15 cellular contexts compared by ENCODE assay signal in genomic region chr7:80640841-80641240, GRCh38. TPM values are rescaled to one million over a fixed set of nuclear protein-coding genes. Genes with fewer than 3 reads are reported as not detected.
DNase-seq lines count a peak whose midpoint lies in the region; ATAC-seq and TF ChIP-seq lines count a peak whose summit lies in the region.
"Had no signal": no experiment of that assay in that cellular context is flagged by ENCODE, and none has a peak within 500 bp of the region (broad histone marks: within the 10 kb centered on the region; RNA-seq: fewer than 3 reads in every experiment).

No MANE protein-coding gene starts in this region.

- TF ChIP-seq CTCF in esophagus muscularis mucosa (IDR thresholded peaks at IDR 0.05) (no peak), mucosa of descending colon (IDR thresholded peaks at IDR 0.05) (no peak), progenitor cell of endocrine pancreas (IDR thresholded peaks at IDR 0.05; ENCODE audit: unreplicated experiment) (no peak)

- TF ChIP-seq POLR2A in esophagus muscularis mucosa (IDR thresholded peaks at IDR 0.05; ENCODE audit: low read depth): no peak
- no peak for TF ChIP-seq POLR2A in GM18505 (IDR thresholded peaks at IDR 0.05; ENCODE audit: borderline replicate concordance, extremely low read depth, insufficient read depth, insufficient read length)

- no peak overlapping the region for H3K4me2 ChIP-seq in trophoblast cell (ENCODE audit: low read length)

- no peak overlapping the region for H4K91ac ChIP-seq in trophoblast cell (ENCODE audit: low read depth, low read length)

- no peaks in the 10 kb centered on the region for H3K27me3 Mint-ChIP-seq in progenitor cell of endocrine pancreas
- H3K27me3 Mint-ChIP-seq: activated naive CD8-positive, alpha-beta T cell had no signal

- peaks cover 0 to 15% (median 0%) of the 10 kb centered on the region in 4 donors for H3K36me3 ChIP-seq in esophagus muscularis mucosa
- no peaks in the 10 kb centered on the region for H3K36me3 ChIP-seq in trophoblast cell (ENCODE audit: control insufficient read depth in 1 of 2, insufficient read depth in 2 of 2, low read length in 2 of 2)
- H3K36me3 ChIP-seq in mucosa of descending colon (ENCODE audit: low read depth): no peaks in the 10 kb centered on the region
- H3K36me3 ChIP-seq: suprapubic skin had no signal

- TF ChIP-seq EP300 in esophagus muscularis mucosa (IDR thresholded peaks at IDR 0.05): no peak

- no peak for ATAC-seq in mucosa of descending colon
- no peak for ATAC-seq in GM18505 (IDR thresholded peaks at IDR 0.05; ENCODE audit: unreplicated experiment)

- DNase-seq in ELR (ENCODE audit: low read depth): peak; percentile 65
- peak; percentile 73 for DNase-seq in OCI-M1 (lab: John Stamatoyannopoulos, UW)
- DNase-seq in esophagus muscularis mucosa (ENCODE audit: extremely low spot score): no peak
- DNase-seq in trophoblast cell: peak; percentile 35 to 71
- DNase-seq in mucosa of descending colon: no peak
- DNase-seq in progenitor cell of endocrine pancreas (ENCODE audit: low spot score, unreplicated experiment): no peak
- no peak for DNase-seq in activated CD4-positive, alpha-beta T cell treated with anti-CD3 and anti-CD28 coated beads for 4 hours
- DNase-seq: Calu3, hypothalamus, KG1, NCI-H2107 had no signal

- H3K9me3 Mint-ChIP-seq in progenitor cell of endocrine pancreas (ENCODE audit: low read depth): peaks cover 5% of the 10 kb centered on the region

- no peaks in the 10 kb centered on the region for H3K79me1 ChIP-seq in trophoblast cell (ENCODE audit: low read length)

- no peak overlapping the region for H2BK5ac ChIP-seq in trophoblast cell (ENCODE audit: low read depth, low read length, poor library complexity)

- no peak overlapping the region for H4K8ac ChIP-seq in trophoblast cell (ENCODE audit: low read depth, low read length)

- no peak overlapping the region for H2BK12ac ChIP-seq in trophoblast cell (ENCODE audit: low read length)

- WGBS in esophagus muscularis mucosa: 67% methylated on average over 1 of the region's 1 CpG
- WGBS in trophoblast cell (ENCODE audit: extremely low coverage, insufficient coverage, insufficient read length): no CpG with 5 or more reads among the region's 1 CpG

- H3K14ac ChIP-seq in trophoblast cell (ENCODE audit: low read length): no peak overlapping the region

- H3K9me3 ChIP-seq in esophagus muscularis mucosa (no peaks in the 10 kb centered on the region), trophoblast cell (ENCODE audit: insufficient read depth, low read depth, low read length) (no peaks in the 10 kb centered on the region), mucosa of descending colon (no peaks in the 10 kb centered on the region)
- H3K9me3 ChIP-seq: suprapubic skin had no signal

- H3K27me3 ChIP-seq in esophagus muscularis mucosa (no peaks in the 10 kb centered on the region), trophoblast cell (ENCODE audit: insufficient read depth, low read length) (no peaks in the 10 kb centered on the region)
- H3K27me3 ChIP-seq: suprapubic skin had no signal

- H3K4me3 Mint-ChIP-seq in progenitor cell of endocrine pancreas (ENCODE audit: low read depth): no peak overlapping the region
- H3K4me3 Mint-ChIP-seq: activated naive CD8-positive, alpha-beta T cell had no signal

- H2AK5ac ChIP-seq in trophoblast cell (ENCODE audit: low read length): no peak overlapping the region

- H3K4me1 Mint-ChIP-seq in progenitor cell of endocrine pancreas (ENCODE audit: low read depth): peaks cover 1% of the 10 kb centered on the region

- no peak overlapping the region for H2AFZ ChIP-seq in trophoblast cell (ENCODE audit: insufficient read depth, low read length, poor library complexity)

- intact Hi-C loops in esophagus muscularis mucosa (cut with DNase I) (no loop called here), mucosa of descending colon (cut with DNase I, micrococcal nuclease) (no loop called here)

- no peaks in the 10 kb centered on the region for H3K79me2 ChIP-seq in trophoblast cell (ENCODE audit: control insufficient read depth, insufficient read depth, low read length, poor library complexity)

- H3K4ac ChIP-seq in trophoblast cell (ENCODE audit: low read depth, low read length): no peak overlapping the region

- H3K36me3 Mint-ChIP-seq in progenitor cell of endocrine pancreas (ENCODE audit: insufficient read depth): no peaks in the 10 kb centered on the region
- H3K36me3 Mint-ChIP-seq: activated naive CD8-positive, alpha-beta T cell had no signal

- no peak overlapping the region for H4K12ac ChIP-seq in trophoblast cell (ENCODE audit: low read depth, low read length)

- no peak overlapping the region for H3K23ac ChIP-seq in trophoblast cell (ENCODE audit: low read length)

- H3K4me3 ChIP-seq in esophagus muscularis mucosa: peak overlapping the region; percentile 2 to 41 (median 8)
- H3K4me3 ChIP-seq in trophoblast cell (ENCODE audit: low read depth, low read length): no peak overlapping the region
- H3K4me3 ChIP-seq in mucosa of descending colon: no peak overlapping the region
- H3K4me3 ChIP-seq: suprapubic skin had no signal

- H3K4me1 ChIP-seq in esophagus muscularis mucosa (peaks cover 0 to 6% (median 3%) of the 10 kb centered on the region in 4 donors), trophoblast cell (ENCODE audit: control insufficient read depth in 1 of 2, insufficient read depth in 2 of 2, low read length in 2 of 2) (no peaks in the 10 kb centered on the region), mucosa of descending colon (ENCODE audit: low read depth) (no peaks in the 10 kb centered on the region)

- H3K9ac ChIP-seq in trophoblast cell (ENCODE audit: low read length): no peak overlapping the region

- no peak overlapping the region for H3K18ac ChIP-seq in trophoblast cell (ENCODE audit: low read length)

- H3K27ac Mint-ChIP-seq in progenitor cell of endocrine pancreas: no peak overlapping the region
- H3K27ac Mint-ChIP-seq: activated naive CD8-positive, alpha-beta T cell had no signal

- H3K27ac ChIP-seq in esophagus muscularis mucosa (replicated peaks in 1 of 4) (no peak overlapping the region), trophoblast cell (ENCODE audit: low read depth, low read length) (no peak overlapping the region)
- H3K27ac ChIP-seq: suprapubic skin had no signal

- H2BK120ac ChIP-seq in trophoblast cell (ENCODE audit: insufficient read depth, low read length, poor library complexity): no peak overlapping the region

RNA-seq across cellular contexts. Expression of gene CD36, which starts 2.4 kb away (rescaled TPM):
- total RNA-seq in esophagus muscularis mucosa (100 to 1,000 TPM in 1 of 4 donors, 10 to 100 TPM in 3; 61.0 to 148 (median 87.7) TPM), mucosa of descending colon (10 to 100 TPM; 18.4 to 34.4 (median 25.0) TPM), progenitor cell of endocrine pancreas (7.2 and 7.7 TPM in 2 replicates)
- 0.65 and 0.70 TPM in 2 replicates for polyA plus RNA-seq in trophoblast cell (2013)
- total RNA-seq: Calu3; T-helper 1 cell treated with Interleukin-12 subunit alpha and Interleukin-12 subunit beta and Interleukin-4 antibody, amounts not matched to agents 30 ng/mL and 1 ng/mL, for 36 hours had no signal

Comparison
In these comparisons a context has a peak if more than half of its experiments do, and no peak if none do; other contexts are left out.
1. DNase-seq: peak in ELR (single experiment), OCI-M1 (single experiment) and trophoblast cell (2 of 2); none in esophagus muscularis mucosa (single experiment), mucosa of descending colon (0 of 3), progenitor cell of endocrine pancreas (single experiment) and activated CD4-positive, alpha-beta T cell treated with anti-CD3 and anti-CD28 coated beads for 4 hours (0 of 2).
2. H3K4me3 ChIP-seq: peak in esophagus muscularis mucosa (4 of 4); none in trophoblast cell (single experiment) and mucosa of descending colon (single experiment).